Comparison of ENCODE assay signal across 8 cellular contexts in genomic region chr12:43882578-43883178, GRCh38. TPM values are rescaled to one million over a fixed set of nuclear protein-coding genes. Genes with fewer than 3 reads are reported as not detected.
DNase-seq lines count a peak whose midpoint lies in the region; ATAC-seq and TF ChIP-seq lines count a peak whose summit lies in the region.

No MANE protein-coding gene starts in this region.

- H3K4ac ChIP-seq in mesendoderm (ENCODE audit: low read depth, low read length): no peak overlapping the region

- DNase-seq in AG10803 (ENCODE audit: low read depth): peak; percentile 69
- DNase-seq in MM.1S: peak; percentile 46
- DNase-seq in effector CD4-positive, alpha-beta T cell: peak; percentile 11
- peak; percentile 40 for DNase-seq in mesendoderm
- DNase-seq in posterior vena cava (ENCODE audit: low spot score): no peak

- WGBS in mesendoderm (ENCODE audit: extremely low coverage, insufficient coverage, low lambda C conversion rate): no CpG with 5 or more reads among the region's 2 CpGs

- ATAC-seq in HG02610 (IDR thresholded peaks at IDR 0.05; ENCODE audit: unreplicated experiment): peak; percentile 83
- ATAC-seq in SK-N-SH treated with all-trans-retinoic acid at 6 μM for 48 hours: peak; percentile 97

- H3K27me3 ChIP-seq in MM.1S (replicated peaks; ENCODE audit: insufficient read depth, low read length) (no peaks in the 10 kb centered on the region), mesendoderm (ENCODE audit: insufficient read depth, low read length, poor library complexity) (no peaks in the 10 kb centered on the region)

- no peaks in the 10 kb centered on the region for H3F3A ChIP-seq in MM.1S (ENCODE audit: insufficient read depth, low read length)

- no peak overlapping the region for H3K4me2 ChIP-seq in MM.1S (ENCODE audit: low read depth, low read length)
- no peak overlapping the region for H3K4me2 ChIP-seq in mesendoderm (ENCODE audit: low read length)

- no peak overlapping the region for H2AK5ac ChIP-seq in mesendoderm (ENCODE audit: low read length)

- no peaks in the 10 kb centered on the region for H3K79me1 ChIP-seq in mesendoderm (ENCODE audit: low read length)

- H4K20me1 ChIP-seq in MM.1S (ENCODE audit: insufficient read depth, low read length): no peaks in the 10 kb centered on the region

- H3K4me1 ChIP-seq in MM.1S (ENCODE audit: low read length): no peaks in the 10 kb centered on the region
- H3K4me1 ChIP-seq in mesendoderm (ENCODE audit: control insufficient read depth, low read depth, low read length): no peaks in the 10 kb centered on the region

- TF ChIP-seq CTCF in AG10803 (conservative IDR thresholded peaks at IDR 0.05; ENCODE audit: low read length): peak; percentile 95
- TF ChIP-seq CTCF in GM12873 (IDR thresholded peaks at IDR 0.05; ENCODE audit: insufficient read depth, low read depth, low read length, missing control alignments): peak; percentile 82
- peak; percentile 82 for TF ChIP-seq CTCF in MM.1S (IDR thresholded peaks at IDR 0.05; ENCODE audit: low read length)

- H3K18ac ChIP-seq in mesendoderm (ENCODE audit: low read length): no peak overlapping the region

- H4K5ac ChIP-seq in mesendoderm (ENCODE audit: low read length): no peak overlapping the region

- H3K9ac ChIP-seq in MM.1S (ENCODE audit: low read length): no peak overlapping the region
- H3K9ac ChIP-seq in mesendoderm (ENCODE audit: low read length): no peak overlapping the region

- no peaks in the 10 kb centered on the region for H3K9me2 ChIP-seq in MM.1S (replicated peaks; ENCODE audit: insufficient read depth, low read length)

- H2AFZ ChIP-seq in MM.1S (ENCODE audit: low read length): no peak overlapping the region

- H3K9me3 ChIP-seq in MM.1S (replicated peaks; ENCODE audit: insufficient read depth, low read length): no peaks in the 10 kb centered on the region

- no peaks in the 10 kb centered on the region for H3K36me3 ChIP-seq in MM.1S (replicated peaks; ENCODE audit: insufficient read depth, low read length)
- no peaks in the 10 kb centered on the region for H3K36me3 ChIP-seq in mesendoderm (ENCODE audit: control insufficient read depth, insufficient read depth, low read length)

- no peak overlapping the region for H2BK5ac ChIP-seq in mesendoderm (ENCODE audit: low read length)

- intact Hi-C loops in posterior vena cava (cut with DNase I): loop anchor here in 1 of 2 donors (10.0 kb wide), 1 partner anchor 78 kb away; the partner anchor contains the start of gene TWF1

- no peak overlapping the region for H4K8ac ChIP-seq in mesendoderm (ENCODE audit: low read depth, low read length)

- no peak overlapping the region for H3K27ac ChIP-seq in MM.1S (ENCODE audit: low read length)
- no peak overlapping the region for H3K27ac ChIP-seq in mesendoderm (ENCODE audit: low read depth, low read length)

- no peaks in the 10 kb centered on the region for H3K79me2 ChIP-seq in MM.1S (ENCODE audit: low read length)
- no peaks in the 10 kb centered on the region for H3K79me2 ChIP-seq in mesendoderm (ENCODE audit: control insufficient read depth, insufficient read depth, low read length)

- H3K4me3 ChIP-seq in AG10803 (ENCODE audit: low read length) (no peak overlapping the region), MM.1S (ENCODE audit: low read length) (no peak overlapping the region), mesendoderm (ENCODE audit: low read length) (no peak overlapping the region)

- H3K56ac ChIP-seq in mesendoderm (ENCODE audit: low read length): no peak overlapping the region

- no peak overlapping the region for H3K23ac ChIP-seq in mesendoderm (ENCODE audit: low read length)

- no peak overlapping the region for H2BK15ac ChIP-seq in mesendoderm (replicated peaks; ENCODE audit: low read depth)

- H2BK120ac ChIP-seq in mesendoderm (ENCODE audit: low read depth, low read length): no peak overlapping the region

TF ChIP-seq in SK-N-SH treated with all-trans-retinoic acid at 6 μM for 48 hours, 23 proteins besides CTCF, POLR2A, EP300 and RAD21:
- TF ChIP-seq PATZ1 (CRISPR knock-in tag; IDR thresholded peaks at IDR 0.05; ENCODE audit: borderline replicate concordance): no peak
- TF ChIP-seq CSDC2 (CRISPR knock-in tag; IDR thresholded peaks at IDR 0.05): no peak

RNA-seq across cellular contexts. Expression of gene TMEM117, which starts 46.8 kb away (rescaled TPM):
- 0.58 TPM for polyA plus RNA-seq in mesendoderm (2013, experiment 1 of 2)
- 0.53 TPM for polyA plus RNA-seq in mesendoderm (2013, experiment 2 of 2)
- total RNA-seq in posterior vena cava: 10 to 100 TPM in 1 of 2 donors, 1 to 10 TPM in 1; 10.0 to 11.4 TPM
